2 cellular contexts compared by ENCODE assay signal in genomic region chr6:75682548-75682947, GRCh38.
DNase-seq lines count a peak whose midpoint lies in the region; ATAC-seq, FAIRE-seq and TF ChIP-seq lines count a peak whose summit lies in the region.
"Not testable (repeated sequence)": the region's sequence is repeated elsewhere in the genome, so short reads cannot be mapped to it uniquely, and the experiment has no call there.

No MANE protein-coding gene starts in this region.

- not testable (repeated sequence) for H3K9me1 ChIP-seq in K562 (ENCODE audit: control insufficient read depth, insufficient read depth, low read length)

- DNase-seq in K562 (ENCODE audit: extremely low read depth in 1 of 4, low spot score in 3 of 4): not testable (repeated sequence)

- in situ Hi-C loops in K562 (cut with MboI): not testable (repeated sequence)

- H3K4me2 ChIP-seq in K562 (ENCODE audit: insufficient read depth, low read length): not testable (repeated sequence)

- TF ChIP-seq POLR2A in K562 (conservative IDR thresholded peaks at IDR 0.05): not testable (repeated sequence)

- not testable (repeated sequence) for TF ChIP-seq EP300 in K562 (IDR thresholded peaks at IDR 0.05; ENCODE audit: low read length)

- intact Hi-C loops in K562 (cut with micrococcal nuclease): not testable (repeated sequence)

- H3K9ac ChIP-seq in K562 (ENCODE audit: insufficient read depth in 1 of 2, low read depth in 2 of 2, low read length in 2 of 2): not testable (repeated sequence)

- not testable (repeated sequence) for ATAC-seq in K562

- not testable (repeated sequence) for H4K20me1 ChIP-seq in K562 (replicated peaks; ENCODE audit: control insufficient read depth, insufficient read depth, low read length)

- H3K79me2 ChIP-seq in K562 (ENCODE audit: control insufficient read depth, insufficient read depth, low read length): not testable (repeated sequence)

- H3K4me1 ChIP-seq in HEK293 (ENCODE audit: control insufficient read depth, insufficient read depth, low read length); K562 (replicated peaks in 1 of 2; ENCODE audit: control insufficient read depth in 2 of 2, insufficient read depth in 2 of 2, low read length in 2 of 2): not testable (repeated sequence)

- not testable (repeated sequence) for BruUV-seq in K562 (replicated peaks; lab: Mats Ljungman, UMichigan)

- POLR2A ChIA-PET in HEK293 (lab: Yijun Ruan, JAX); K562 (lab: Yijun Ruan, JAX): not testable (repeated sequence)

- H3K36me3 ChIP-seq in HEK293 (ENCODE audit: control insufficient read depth in 2 of 2, insufficient read depth in 1 of 2, low read length in 2 of 2): peaks cover 39 to 60% of the 10 kb centered on the region in 2 experiments
- peaks cover 50% of the 10 kb centered on the region for H3K36me3 ChIP-seq in K562 (ENCODE audit: control insufficient read depth, insufficient read depth, low read length)

- TF ChIP-seq RAD21 in K562 (CRISPR knock-in tag; conservative IDR thresholded peaks at IDR 0.05 in 1 of 2, IDR thresholded peaks at IDR 0.05 in 1 of 2): not testable (repeated sequence)

- H3K27me3 ChIP-seq in K562 (ENCODE audit: control insufficient read depth in 2 of 2, insufficient read depth in 2 of 2, low read length in 2 of 2): not testable (repeated sequence)

- 93% methylated on average over 1 of the region's 2 CpGs for WGBS in K562 (ENCODE audit: insufficient coverage, low coverage, missing lambda C conversion rate)

- H3K27ac ChIP-seq in HEK293 (ENCODE audit: extremely low read depth, low read depth, low read length); K562 (ENCODE audit: extremely low read depth, low read depth, low read length): not testable (repeated sequence)

- FAIRE-seq in K562 (lab: Jason Lieb, UNC): not testable (repeated sequence)

- not testable (repeated sequence) for H3K9me3 ChIP-seq in HEK293 (ENCODE audit: control insufficient read depth, insufficient read depth, low read depth, low read length); K562 (replicated peaks; ENCODE audit: control insufficient read depth, insufficient read depth, low read depth, low read length)

- CTCF ChIA-PET in HEK293 (lab: Yijun Ruan, JAX); K562 (lab: Yijun Ruan, JAX; ENCODE audit: low intra/inter-chr PET ratio): not testable (repeated sequence)

- TF ChIP-seq CTCF in HEK293 (tag by site-specific recombination; IDR thresholded peaks at IDR 0.05); K562 (IDR thresholded peaks at IDR 0.05 in 2 of 3, conservative IDR thresholded peaks at IDR 0.05 in 1 of 3; ENCODE audit: insufficient read depth in 2 of 3, low read depth in 1 of 3, low read length in 3 of 3): not testable (repeated sequence)

- H3K4me3 ChIP-seq in HEK293 (ENCODE audit: low read depth, low read length); K562: not testable (repeated sequence)

- H2AFZ ChIP-seq in K562 (ENCODE audit: low read depth, low read length): not testable (repeated sequence)

TF ChIP-seq in HEK293, 187 proteins besides CTCF, POLR2A, EP300 and RAD21:
- TF ChIP-seq ZNF146 (tag by site-specific recombination; IDR thresholded peaks at IDR 0.05) (peak; percentile 97), ZNF580 (tag by site-specific recombination; IDR thresholded peaks at IDR 0.05) (peak; percentile 54; the same call in 1 of the 2 replicates), ZNF280D (tag by site-specific recombination; IDR thresholded peaks at IDR 0.05) (peak; percentile 68; the same call in 1 of the 2 replicates)

TF ChIP-seq in K562, 482 proteins besides CTCF, POLR2A, EP300 and RAD21:
- TF ChIP-seq ZNF146 (CRISPR knock-in tag; IDR thresholded peaks at IDR 0.05; ENCODE audit: unreplicated experiment): peak; percentile 19
